ENCODE assay signal across 9 cellular contexts in the genomic region with DNA sequence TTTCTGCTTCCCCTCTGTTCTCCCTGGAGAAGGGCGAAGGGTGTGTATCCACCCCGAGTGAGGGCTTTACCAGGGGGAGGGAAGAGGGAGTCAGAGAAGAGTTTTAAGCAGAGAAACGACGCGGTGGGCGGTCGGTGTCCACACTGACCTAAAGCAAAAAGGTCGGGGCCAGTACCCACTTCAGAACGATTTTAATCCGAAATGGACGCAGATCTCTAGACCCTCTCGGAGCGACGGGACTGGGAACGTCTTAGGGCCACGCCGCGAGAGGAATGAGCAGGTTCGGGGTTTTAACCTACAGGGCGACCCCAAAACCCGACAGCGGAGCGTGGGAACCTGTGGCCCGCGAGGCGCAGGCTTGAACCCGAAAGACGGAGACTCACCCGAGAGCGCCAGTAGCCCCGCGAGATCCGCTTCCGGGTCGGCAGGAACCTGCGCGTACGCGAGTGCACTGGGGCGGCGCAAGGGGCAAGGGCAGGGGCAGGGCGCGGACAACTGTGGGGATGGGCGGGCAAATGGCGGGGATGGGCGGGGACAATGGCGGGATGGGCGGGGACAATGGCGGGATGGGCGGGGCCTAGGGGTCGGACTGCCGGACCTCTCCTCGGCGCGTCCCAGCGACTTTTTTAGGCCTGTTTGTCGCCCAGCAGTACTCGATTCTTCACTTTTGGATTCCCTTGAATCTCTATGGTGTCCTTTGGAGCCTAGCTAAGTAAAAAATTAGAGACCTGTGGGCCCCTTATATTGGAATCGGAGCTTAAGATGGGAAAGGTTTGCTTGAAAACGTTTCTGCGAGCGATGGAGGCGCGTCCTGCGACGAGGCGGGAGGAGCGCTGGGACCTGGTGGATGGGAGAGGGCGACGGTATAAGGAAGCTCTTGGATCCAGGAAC. TPM values are rescaled to one million over a fixed set of nuclear protein-coding genes. Genes with fewer than 3 reads are reported as not detected.
A peak's percentile ranks its signal among the peaks of the same experiment; 100 is the strongest.
DNase-seq lines count a peak whose midpoint lies in the region; ATAC-seq, FAIRE-seq and TF ChIP-seq lines count a peak whose summit lies in the region.
"Had no signal": no experiment of that assay in that cellular context is flagged by ENCODE, and none has a peak within 500 bp of the region (broad histone marks: within the 10 kb centered on the region; RNA-seq: fewer than 3 reads in every experiment).

Gene ZNF677, minus strand, starts transcription at position 423 of the 891 bp plus-strand sequence. CDS start 3,323 bp downstream, outside the sequence.

- TF ChIP-seq CTCF in activated B cell treated with CpG ODN at 0.5 μM for 24 hours (IDR thresholded peaks at IDR 0.05) (no peak), bronchial epithelial cell (IDR thresholded peaks at IDR 0.05; ENCODE audit: insufficient read depth, low read length, severe bottlenecking) (no peak)

- H3K9me3 Mint-ChIP-seq in activated B cell treated with CpG ODN at 0.5 μM for 24 hours = peaks cover 35% of the 10 kb centered on the region

- H3K36me3 Mint-ChIP-seq in activated B cell treated with CpG ODN at 0.5 μM for 24 hours (ENCODE audit: low read depth) = peaks cover 41% of the 10 kb centered on the region

- H3K4me3 Mint-ChIP-seq in activated B cell treated with CpG ODN at 0.5 μM for 24 hours = peak within 1 kb of the TSS; percentile 87

- peak within 1 kb of the TSS; percentile 86 for H3K9ac ChIP-seq in iPS-20b (ENCODE audit: low read depth, low read length)

- intact Hi-C loops in activated B cell treated with CpG ODN at 0.5 μM for 24 hours (cut with micrococcal nuclease) = loop anchor here (1.0 to 10.0 kb wide), 5 partner anchors 57 to 150 kb away; partner anchors contain the start of genes ZNF160, ZNF347, ZNF765 and ZNF845

- no peaks in the 10 kb centered on the region for H3K27me3 Mint-ChIP-seq in activated B cell treated with CpG ODN at 0.5 μM for 24 hours

- DNase-seq in NCI-H345 (lab: John Stamatoyannopoulos, UW) = peak; percentile 47
- no peak for DNase-seq in NCI-H345 treated with DMSO at 0.1 percent for 48 hours (lab: John Stamatoyannopoulos, UW; ENCODE audit: unreplicated experiment)
- peak; percentile 57 for DNase-seq in activated B cell treated with CpG ODN at 0.5 μM for 24 hours
- peak; percentile 59 for DNase-seq in bronchial epithelial cell (ENCODE audit: low read depth)
- DNase-seq in skeletal muscle cell (ENCODE audit: low read depth) = peak; percentile 58
- no peak for DNase-seq in NCI-H2196 (lab: John Stamatoyannopoulos, UW; ENCODE audit: unreplicated experiment)

- H3K4me1 Mint-ChIP-seq in activated B cell treated with CpG ODN at 0.5 μM for 24 hours = peaks cover 12% of the 10 kb centered on the region

- FAIRE-seq in bronchial epithelial cell (lab: Jason Lieb, UNC) = no peak

- H3K36me3 ChIP-seq in bronchial epithelial cell (ENCODE audit: control insufficient read depth, insufficient read depth, low read length) = peaks cover 3% of the 10 kb centered on the region
- peaks cover 28% of the 10 kb centered on the region for H3K36me3 ChIP-seq in iPS-20b (ENCODE audit: insufficient read depth, low read depth, low read length)

- ATAC-seq in activated B cell treated with CpG ODN at 0.5 μM for 24 hours (ENCODE audit: low read depth) (peak; percentile 99), GM19455 (IDR thresholded peaks at IDR 0.05; ENCODE audit: unreplicated experiment) (no peak)

- H3K27ac ChIP-seq in iPS-20b (ENCODE audit: low read length) = no peak within 1 kb of the TSS
- H3K27ac ChIP-seq: C4-2B had no signal

- H3K27me3 ChIP-seq in bronchial epithelial cell (ENCODE audit: control insufficient read depth, insufficient read depth, low read length) (no peaks in the 10 kb centered on the region), iPS-20b (ENCODE audit: insufficient read depth, low read length) (no peaks in the 10 kb centered on the region)

- H3K9me3 ChIP-seq in iPS-20b (ENCODE audit: insufficient read depth, low read depth, low read length) = peaks cover 51% of the 10 kb centered on the region

- peak within 1 kb of the TSS; percentile 77 for H3K27ac Mint-ChIP-seq in activated B cell treated with CpG ODN at 0.5 μM for 24 hours

- CTCF ChIA-PET in activated B cell treated with CpG ODN at 0.5 μM for 24 hours (lab: Charles Lee) = no interaction called here

- H3K4me1 ChIP-seq in iPS-20b (ENCODE audit: insufficient read depth, low read length) = no peaks in the 10 kb centered on the region

- peak within 1 kb of the TSS; percentile 68 for H3K4me3 ChIP-seq in bronchial epithelial cell (ENCODE audit: low read depth, low read length)
- peak within 1 kb of the TSS; percentile 78 for H3K4me3 ChIP-seq in iPS-20b (ENCODE audit: low read length)
- H3K4me3 ChIP-seq in skeletal muscle cell (ENCODE audit: low read depth, low read length) = peak within 1 kb of the TSS; percentile 67

- POLR2A ChIA-PET in activated B cell treated with CpG ODN at 0.5 μM for 24 hours (lab: Charles Lee) = interaction anchor here (0.7 to 1.0 kb wide), 2 partner anchors 60 to 79 kb away, joined by 3 read pairs; partner anchors contain the start of gene ZNF845

RNA-seq across cellular contexts. Expression of gene ZNF677, which starts in this region (rescaled TPM):
- 13.7 and 14.2 TPM in 2 replicates for total RNA-seq in activated B cell treated with CpG ODN at 0.5 μM for 24 hours
- 8.4 and 15.6 TPM in 2 replicates for total RNA-seq in bronchial epithelial cell

Comparison
In these comparisons a context has a peak if more than half of its experiments do, and no peak if none do; other contexts are left out.
1. DNase-seq: peak in NCI-H345 (single experiment), activated B cell treated with CpG ODN at 0.5 μM for 24 hours (single experiment), bronchial epithelial cell (single experiment) and skeletal muscle cell (single experiment); none in NCI-H345 treated with DMSO at 0.1 percent for 48 hours (single experiment) and NCI-H2196 (single experiment).
2. Peak in every context shown above with its lines, with median percentiles within 50 percentile points of each other: H3K4me3 ChIP-seq.